23 cellular contexts compared by ENCODE assay signal in genomic region chr9:23644326-23644725, GRCh38.
"Had no signal": no experiment of that assay in that cellular context is flagged by ENCODE, and none has a peak within 500 bp of the region (broad histone marks: within the 10 kb centered on the region; RNA-seq: fewer than 3 reads in every experiment).

No MANE protein-coding gene starts in this region.

- H3K4me3 ChIP-seq: hepatocyte, left ventricle myocardium inferior, lung, neural progenitor cell, ovary, right atrium auricular region, right lobe of liver, smooth muscle cell, tibial nerve, upper lobe of left lung had no signal

- H3K27me3 ChIP-seq: hepatocyte, neural progenitor cell, ovary, right atrium auricular region, right lobe of liver, tibial nerve, upper lobe of left lung had no signal

- H3K79me2 ChIP-seq: hepatocyte had no signal

- H3K4me2 ChIP-seq: hepatocyte, neural progenitor cell, smooth muscle cell had no signal

- H3K4me1 ChIP-seq: left ventricle myocardium inferior, neural progenitor cell, right atrium auricular region, right lobe of liver, tibial nerve, upper lobe of left lung had no signal

- ATAC-seq: left colon; natural killer cell; right lobe of liver; stimulated activated memory B cell treated with anti-CD40 and anti-IgM and Interleukin-4, amounts not matched to agents 10 μg/mL and 1 μg/mL and 100 μg/mL, for 72 hours; stimulated activated naive CD8-positive, alpha-beta T cell treated with anti-CD3 and anti-CD28 coated beads, Interleukin-15, amount 100 ng/mL, for 72 hours had no signal

- H3K9ac ChIP-seq: neural progenitor cell had no signal

- DNase-seq: islet precursor cell; left colon; left ventricle myocardium inferior; mesendoderm; naive B cell; natural killer cell; nephron progenitor cell; ovary; right lobe of liver; stimulated activated CD4-positive, alpha-beta T cell treated with anti-CD3 and anti-CD28 coated beads, Interleukin-1b, Interleukin-23, amount 100 ng/mL, for 48 hours; stimulated activated CD4-positive, alpha-beta T cell treated with anti-CD3 and anti-CD28 coated beads, Interleukin-2, amount 100 ng/mL, for 48 hours; stimulated activated CD4-positive, alpha-beta T cell treated with anti-CD3 and anti-CD28 coated beads, Interleukin-4, amount 100 ng/mL, for 4 hours; stimulated activated CD8-positive, alpha-beta memory T cell treated with anti-CD3 and anti-CD28 coated beads, Interleukin-4, amount 100 ng/mL, for 48 hours; stimulated activated naive CD4-positive, alpha-beta T cell treated with Interleukin-2 at 50 U/mL for 16 hours; stimulated activated naive CD8-positive, alpha-beta T cell treated with anti-CD3 and anti-CD28 coated beads, Interleukin-15, amount 100 ng/mL, for 72 hours; upper lobe of left lung had no signal

- H3K36me3 ChIP-seq: left ventricle myocardium inferior, ovary, right atrium auricular region, right lobe of liver, tibial nerve, upper lobe of left lung had no signal

- H3K9me3 ChIP-seq: left ventricle myocardium inferior, ovary, right atrium auricular region, right lobe of liver, tibial nerve, upper lobe of left lung had no signal

- H3K27ac ChIP-seq: hepatocyte, left ventricle myocardium inferior, neural progenitor cell, ovary, right atrium auricular region, right lobe of liver, tibial nerve, upper lobe of left lung had no signal

- H2AFZ ChIP-seq: hepatocyte, neural progenitor cell had no signal
